Comparison of ENCODE assay signal across 1 cellular context in genomic region chr20:3818155-3819151, GRCh38.
A peak's percentile ranks its signal among the peaks of the same experiment; 100 is the strongest.
TF ChIP-seq lines count a peak whose summit lies in the region.

No MANE protein-coding gene starts in this region.

TF ChIP-seq in HepG2, 621 proteins besides CTCF, POLR2A, EP300 and RAD21 (continued from another document and continues in another):
- TF ChIP-seq SKIL (CRISPR knock-in tag; IDR thresholded peaks at IDR 0.05; ENCODE audit: borderline replicate concordance) (no peak), ZNF33A (CRISPR knock-in tag; IDR thresholded peaks at IDR 0.05; ENCODE audit: borderline replicate concordance) (no peak), FOXM1 (CRISPR knock-in tag; IDR thresholded peaks at IDR 0.05) (no peak), ZNF296 (CRISPR knock-in tag; conservative IDR thresholded peaks at IDR 0.05) (no peak), ZBTB40 (IDR thresholded peaks at IDR 0.05) (no peak), ZBTB40 (CRISPR knock-in tag; IDR thresholded peaks at IDR 0.05) (peak; percentile 72), ATM (IDR thresholded peaks at IDR 0.05; ENCODE audit: borderline replicate concordance) (no peak), ZNF550 (CRISPR knock-in tag; IDR thresholded peaks at IDR 0.05; ENCODE audit: borderline replicate concordance) (no peak), PCBP2 (optimal IDR thresholded peaks at IDR 0.05; ENCODE audit: low read depth, low read length, poor library complexity, severe bottlenecking) (no peak), ZNF547 (CRISPR knock-in tag; IDR thresholded peaks at IDR 0.05) (peak; percentile 91), ZNF614 (CRISPR knock-in tag; IDR thresholded peaks at IDR 0.05; ENCODE audit: borderline replicate concordance) (peak; percentile 96; the same call in 1 of the 2 replicates), FOSL2 (CRISPR knock-in tag; IDR thresholded peaks at IDR 0.05) (peak; percentile 95), SIX1 (CRISPR knock-in tag; IDR thresholded peaks at IDR 0.05; ENCODE audit: borderline replicate concordance) (no peak), ZNF563 (CRISPR knock-in tag; IDR thresholded peaks at IDR 0.05) (peak; percentile 63; the same call in 1 of the 2 replicates), THYN1 (CRISPR knock-in tag; IDR thresholded peaks at IDR 0.05; ENCODE audit: borderline replicate concordance, low read depth) (no peak; the same call in 1 of the 2 replicates), ZNF562 (CRISPR knock-in tag; IDR thresholded peaks at IDR 0.05; ENCODE audit: borderline replicate concordance) (no peak), ATF7-NPFF (CRISPR knock-in tag; IDR thresholded peaks at IDR 0.05; ENCODE audit: low read depth) (no peak; the same call in 1 of the 2 replicates), ZBTB46 (CRISPR knock-in tag; IDR thresholded peaks at IDR 0.05; ENCODE audit: borderline replicate concordance) (no peak; the same call in 1 of the 2 replicates), ZNF7 (CRISPR knock-in tag; IDR thresholded peaks at IDR 0.05) (no peak; the same call in 1 of the 2 replicates), ATF1 (CRISPR knock-in tag; IDR thresholded peaks at IDR 0.05) (no peak), REST (IDR thresholded peaks at IDR 0.05; ENCODE audit: borderline replicate concordance in 1 of 2, low read depth in 1 of 2, low read length in 2 of 2) (no peak; a peak in 1 of 4 replicates), PBX3 (CRISPR knock-in tag; IDR thresholded peaks at IDR 0.05; ENCODE audit: borderline replicate concordance) (no peak), ZBTB42 (CRISPR knock-in tag; IDR thresholded peaks at IDR 0.05) (no peak), MAF1 (CRISPR knock-in tag; IDR thresholded peaks at IDR 0.05; ENCODE audit: borderline replicate concordance) (no peak), SNAI1 (CRISPR knock-in tag; IDR thresholded peaks at IDR 0.05; ENCODE audit: borderline replicate concordance) (no peak), ATF4 (CRISPR knock-in tag; IDR thresholded peaks at IDR 0.05) (no peak), MTF2 (CRISPR knock-in tag; IDR thresholded peaks at IDR 0.05; ENCODE audit: borderline replicate concordance) (peak; percentile 87; the same call in 1 of the 2 replicates), MYNN (CRISPR knock-in tag; IDR thresholded peaks at IDR 0.05; ENCODE audit: low read depth) (no peak), ZNF235 (CRISPR knock-in tag; IDR thresholded peaks at IDR 0.05; ENCODE audit: borderline replicate concordance) (no peak), ZNF12 (CRISPR knock-in tag; IDR thresholded peaks at IDR 0.05) (peak; percentile 75), PAX8 (CRISPR knock-in tag; IDR thresholded peaks at IDR 0.05; ENCODE audit: borderline replicate concordance) (no peak), ZNF430 (CRISPR knock-in tag; IDR thresholded peaks at IDR 0.05) (0 out of 2 replicates have a peak, but pooled peaks have one; percentile 58), SOX13 (IDR thresholded peaks at IDR 0.05) (no peak), SOX13 (CRISPR knock-in tag; conservative IDR thresholded peaks at IDR 0.05 in 1 of 2, IDR thresholded peaks at IDR 0.05 in 1 of 2) (peak in 1 of 2 experiments; percentile 33; a peak in 1 of 4 replicates), NFRKB (IDR thresholded peaks at IDR 0.05) (no peak), NR0B2 (CRISPR knock-in tag; IDR thresholded peaks at IDR 0.05) (no peak), ZNF503 (CRISPR knock-in tag; IDR thresholded peaks at IDR 0.05) (no peak), SRSF4 (IDR thresholded peaks at IDR 0.05; ENCODE audit: low read depth, low read length, poor library complexity, severe bottlenecking) (no peak)
